Comparison of ENCODE assay signal across 1 cellular context in genomic region chr4:118761387-118762016, GRCh38.
TF ChIP-seq lines count a peak whose summit lies in the region.

No MANE protein-coding gene starts in this region.

TF ChIP-seq in GM12878, 131 proteins besides CTCF, POLR2A, EP300 and RAD21 (continued from another document):
- TF ChIP-seq, protein P1, sequence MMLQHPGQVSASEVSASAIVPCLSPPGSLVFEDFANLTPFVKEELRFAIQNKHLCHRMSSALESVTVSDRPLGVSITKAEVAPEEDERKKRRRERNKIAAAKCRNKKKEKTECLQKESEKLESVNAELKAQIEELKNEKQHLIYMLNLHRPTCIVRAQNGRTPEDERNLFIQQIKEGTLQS (IDR thresholded peaks at IDR 0.05; ENCODE audit: borderline replicate concordance, extremely low read depth, low read depth, low read length): no peak
- TF ChIP-seq SMAD1 (IDR thresholded peaks at IDR 0.05; ENCODE audit: low read depth, partially characterized antibody) (no peak), PML (IDR thresholded peaks at IDR 0.05; ENCODE audit: low read length) (no peak), CEBPZ (IDR thresholded peaks at IDR 0.05; ENCODE audit: low read depth, low read length) (no peak), DPF2 (IDR thresholded peaks at IDR 0.05) (no peak), STAT3 (IDR thresholded peaks at IDR 0.05; ENCODE audit: low read depth, low read length) (no peak), BMI1 (IDR thresholded peaks at IDR 0.05; ENCODE audit: borderline replicate concordance) (no peak), ATF2 (IDR thresholded peaks at IDR 0.05; ENCODE audit: low read length) (no peak), NFIC (IDR thresholded peaks at IDR 0.05; ENCODE audit: low read depth, low read length) (no peak), SREBF1 (IDR thresholded peaks at IDR 0.05; ENCODE audit: low read length) (no peak), KDM1A (IDR thresholded peaks at IDR 0.05; ENCODE audit: borderline replicate concordance) (no peak), ZNF592 (IDR thresholded peaks at IDR 0.05) (no peak), MTA3 (IDR thresholded peaks at IDR 0.05; ENCODE audit: borderline replicate concordance, low read length) (no peak), ZNF622 (IDR thresholded peaks at IDR 0.05) (no peak), NFXL1 (IDR thresholded peaks at IDR 0.05; ENCODE audit: borderline replicate concordance) (no peak), E2F4 (IDR thresholded peaks at IDR 0.05; ENCODE audit: low read depth, low read length) (no peak)
- TF ChIP-seq, protein P2, sequence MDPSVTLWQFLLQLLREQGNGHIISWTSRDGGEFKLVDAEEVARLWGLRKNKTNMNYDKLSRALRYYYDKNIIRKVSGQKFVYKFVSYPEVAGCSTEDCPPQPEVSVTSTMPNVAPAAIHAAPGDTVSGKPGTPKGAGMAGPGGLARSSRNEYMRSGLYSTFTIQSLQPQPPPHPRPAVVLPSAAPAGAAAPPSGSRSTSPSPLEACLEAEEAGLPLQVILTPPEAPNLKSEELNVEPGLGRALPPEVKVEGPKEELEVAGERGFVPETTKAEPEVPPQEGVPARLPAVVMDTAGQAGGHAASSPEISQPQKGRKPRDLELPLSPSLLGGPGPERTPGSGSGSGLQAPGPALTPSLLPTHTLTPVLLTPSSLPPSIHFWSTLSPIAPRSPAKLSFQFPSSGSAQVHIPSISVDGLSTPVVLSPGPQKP (IDR thresholded peaks at IDR 0.05; ENCODE audit: low read depth, low read length): no peak
- TF ChIP-seq, protein P3, sequence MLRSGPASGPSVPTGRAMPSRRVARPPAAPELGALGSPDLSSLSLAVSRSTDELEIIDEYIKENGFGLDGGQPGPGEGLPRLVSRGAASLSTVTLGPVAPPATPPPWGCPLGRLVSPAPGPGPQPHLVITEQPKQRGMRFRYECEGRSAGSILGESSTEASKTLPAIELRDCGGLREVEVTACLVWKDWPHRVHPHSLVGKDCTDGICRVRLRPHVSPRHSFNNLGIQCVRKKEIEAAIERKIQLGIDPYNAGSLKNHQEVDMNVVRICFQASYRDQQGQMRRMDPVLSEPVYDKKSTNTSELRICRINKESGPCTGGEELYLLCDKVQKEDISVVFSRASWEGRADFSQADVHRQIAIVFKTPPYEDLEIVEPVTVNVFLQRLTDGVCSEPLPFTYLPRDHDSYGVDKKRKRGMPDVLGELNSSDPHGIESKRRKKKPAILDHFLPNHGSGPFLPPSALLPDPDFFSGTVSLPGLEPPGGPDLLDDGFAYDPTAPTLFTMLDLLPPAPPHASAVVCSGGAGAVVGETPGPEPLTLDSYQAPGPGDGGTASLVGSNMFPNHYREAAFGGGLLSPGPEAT (IDR thresholded peaks at IDR 0.05; ENCODE audit: low read depth): no peak
